26 cellular contexts compared by ENCODE assay signal in the genomic region with DNA sequence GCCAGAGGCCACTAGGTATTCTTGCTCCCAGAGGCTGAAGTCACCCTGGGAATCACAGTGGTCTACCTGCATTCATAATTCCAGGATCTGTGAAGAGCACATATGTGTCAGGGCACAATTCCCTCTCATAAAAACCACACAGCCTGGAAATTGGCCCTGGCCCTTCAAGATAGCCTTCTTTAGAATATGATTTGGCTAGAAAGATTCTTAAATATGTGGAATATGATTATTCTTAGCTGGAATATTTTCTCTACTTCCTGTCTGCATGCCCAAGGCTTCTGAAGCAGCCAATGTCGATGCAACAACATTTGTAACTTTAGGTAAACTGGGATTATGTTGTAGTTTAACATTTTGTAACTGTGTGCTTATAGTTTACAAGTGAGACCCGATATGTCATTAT. TPM values are rescaled to one million over a fixed set of nuclear protein-coding genes. Genes with fewer than 3 reads are reported as not detected.
"Had no signal": no experiment of that assay in that cellular context is flagged by ENCODE, and none has a peak within 500 bp of the region (broad histone marks: within the 10 kb centered on the region; RNA-seq: fewer than 3 reads in every experiment).

No MANE protein-coding gene starts in this region.

- H3K9me3 ChIP-seq: breast epithelium, esophagus muscularis mucosa, gastrocnemius medialis, ovary, prostate gland, spleen, thoracic aorta, upper lobe of left lung had no signal

- H3K9me3 Mint-ChIP-seq: activated naive CD4-positive, alpha-beta T cell treated with anti-CD3 and anti-CD28 coated beads for 36 hours; activated T-cell treated with anti-CD3 and anti-CD28 coated beads, Interleukin-2, amount 50 U/mL, for 72 hours; natural killer cell had no signal

- H3K4me1 ChIP-seq: breast epithelium, gastrocnemius medialis, prostate gland, spleen, upper lobe of left lung had no signal

- H3K27me3 ChIP-seq: breast epithelium, esophagus muscularis mucosa, gastrocnemius medialis, ovary, spleen, upper lobe of left lung had no signal

- H3K4me3 Mint-ChIP-seq: activated naive CD4-positive, alpha-beta T cell treated with anti-CD3 and anti-CD28 coated beads for 36 hours; activated T-cell treated with anti-CD3 and anti-CD28 coated beads, Interleukin-2, amount 50 U/mL, for 72 hours; mesothelial cell of epicardium; natural killer cell had no signal

- H3K36me3 Mint-ChIP-seq: mesothelial cell of epicardium, natural killer cell had no signal

- H3K4me3 ChIP-seq: breast epithelium, esophagus muscularis mucosa, gastrocnemius medialis, ovary, prostate gland, spleen, thoracic aorta, upper lobe of left lung had no signal

- H3K4me1 Mint-ChIP-seq: mesothelial cell of epicardium, natural killer cell had no signal

- H3K36me3 ChIP-seq: breast epithelium, esophagus muscularis mucosa, gastrocnemius medialis, ovary, prostate gland, thoracic aorta, upper lobe of left lung had no signal

- H3K27ac ChIP-seq: breast epithelium, esophagus muscularis mucosa, gastrocnemius medialis, ovary, prostate gland, spleen, upper lobe of left lung had no signal

- ATAC-seq: gastrocnemius medialis, left ventricle myocardium superior, natural killer cell had no signal

- H3K27ac Mint-ChIP-seq: mesothelial cell of epicardium, natural killer cell had no signal

- DNase-seq: activated CD4-positive, alpha-beta T cell treated with anti-CD3 and anti-CD28 coated beads for 4 hours; activated CD4-positive, alpha-beta T cell treated with anti-CD3 and anti-CD28 coated beads, Interleukin-2, amount 50 U/mL, for 48 hours; activated CD4-positive, CD25-positive, alpha-beta regulatory T cell; activated CD8-positive, alpha-beta memory T cell treated with anti-CD3 and anti-CD28 coated beads, Interleukin-2, amount 50 U/mL, for 48 hours; activated effector memory CD4-positive, alpha-beta T cell treated with Interleukin-2 at 50 U/mL for 16 hours; activated naive CD4-positive, alpha-beta T cell treated with anti-CD3 and anti-CD28 coated beads for 36 hours; activated T-cell treated with anti-CD3 and anti-CD28 coated beads, Interleukin-2, amount 50 U/mL, for 72 hours; aorta; dermis blood vessel endothelial cell; effector memory CD4-positive, alpha-beta T cell; gastrocnemius medialis; left ventricle myocardium superior; mammary epithelial cell; natural killer cell; ovary; spleen; stimulated activated CD4-positive, alpha-beta T cell treated with anti-CD3 and anti-CD28 coated beads, Interleukin-4, amount 100 ng/mL, for 24 hours; stimulated activated naive CD4-positive, alpha-beta T cell treated with Interleukin-2 at 50 U/mL for 16 hours; T-helper 1 cell; T1000; upper lobe of left lung had no signal

RNA-seq across cellular contexts. Expression of a gene that starts 24.2 kb away (rescaled TPM):
- total RNA-seq: dermis blood vessel endothelial cell, gastrocnemius medialis, left ventricle myocardium superior, mammary epithelial cell, mesothelial cell of epicardium had no signal
- polyA plus RNA-seq: mammary epithelial cell had no signal
